17 cellular contexts compared by ENCODE assay signal in the genomic region with DNA sequence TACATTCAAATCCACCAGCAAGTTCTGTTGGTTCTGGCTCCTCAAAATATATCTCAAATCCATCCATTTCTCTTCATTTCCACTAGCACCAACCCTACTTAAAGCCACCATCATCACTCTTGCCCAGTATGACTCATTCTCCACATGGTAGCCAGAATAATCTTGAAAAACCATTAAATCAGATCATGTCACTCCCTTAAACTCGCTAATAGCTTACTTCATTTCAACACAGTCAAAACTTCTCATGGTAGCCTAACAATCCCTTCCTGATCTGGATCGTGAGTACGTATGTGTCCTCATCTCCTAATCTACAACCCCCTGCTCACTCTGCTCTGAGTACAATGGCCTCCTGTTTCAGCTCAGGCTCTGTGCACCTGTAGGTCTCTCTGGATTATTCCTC. TPM values are rescaled to one million over a fixed set of nuclear protein-coding genes. Genes with fewer than 3 reads are reported as not detected.
A peak's percentile ranks its signal among the peaks of the same experiment; 100 is the strongest.
DNase-seq lines count a peak whose midpoint lies in the region; ATAC-seq, FAIRE-seq and TF ChIP-seq lines count a peak whose summit lies in the region.
"Had no signal": no experiment of that assay in that cellular context is flagged by ENCODE, and none has a peak within 500 bp of the region (broad histone marks: within the 10 kb centered on the region; RNA-seq: fewer than 3 reads in every experiment).

No MANE protein-coding gene starts in this region.

- 97% methylated on average over 3 of the region's 3 CpGs for WGBS in mammary epithelial cell (ENCODE audit: low coverage, missing lambda C conversion rate)
- no CpG with 5 or more reads among the region's 3 CpGs for WGBS in mesendoderm (ENCODE audit: extremely low coverage, insufficient coverage, low lambda C conversion rate)

- no peak overlapping the region for H2BK120ac ChIP-seq in mesendoderm (ENCODE audit: low read depth, low read length)

- no peak overlapping the region for H3K4ac ChIP-seq in mesendoderm (ENCODE audit: low read depth, low read length)

- H3K4me3 ChIP-seq in CD4-positive, CD25-positive, alpha-beta regulatory T cell (ENCODE audit: low read depth, low read length): peak overlapping the region; percentile 60
- no peak overlapping the region for H3K4me3 ChIP-seq in BE2C (ENCODE audit: low read depth, low read length)
- H3K4me3 ChIP-seq in mammary epithelial cell (replicated peaks in 1 of 3; ENCODE audit: insufficient read depth in 1 of 3, low read depth in 2 of 3, low read length in 3 of 3): no peak overlapping the region
- no peak overlapping the region for H3K4me3 ChIP-seq in mesendoderm (ENCODE audit: low read length)

- H3K4me3 Mint-ChIP-seq in CD4-positive, CD25-positive, alpha-beta regulatory T cell: peak overlapping the region; percentile 70 to 95 (median 74)
- H3K4me3 Mint-ChIP-seq in activated naive CD8-positive, alpha-beta T cell treated with anti-CD3 and anti-CD28 coated beads for 36 hours: peak overlapping the region; percentile 3
- peak overlapping the region; percentile 57 for H3K4me3 Mint-ChIP-seq in natural killer cell

- peaks cover 0 to 5% (median 0%) of the 10 kb centered on the region in 7 donors for H3K9me3 Mint-ChIP-seq in CD4-positive, CD25-positive, alpha-beta regulatory T cell
- peaks cover 5% of the 10 kb centered on the region for H3K9me3 Mint-ChIP-seq in activated naive CD8-positive, alpha-beta T cell treated with anti-CD3 and anti-CD28 coated beads for 36 hours
- no peaks in the 10 kb centered on the region for H3K9me3 Mint-ChIP-seq in natural killer cell

- peak overlapping the region; percentile 59 to 90 (median 73) for H3K27ac Mint-ChIP-seq in CD4-positive, CD25-positive, alpha-beta regulatory T cell
- peak overlapping the region; percentile 14 for H3K27ac Mint-ChIP-seq in activated naive CD8-positive, alpha-beta T cell treated with anti-CD3 and anti-CD28 coated beads for 36 hours
- H3K27ac Mint-ChIP-seq in natural killer cell: peak overlapping the region; percentile 74 to 93

- no peak overlapping the region for H3K27ac ChIP-seq in CD4-positive, CD25-positive, alpha-beta regulatory T cell (ENCODE audit: insufficient read depth, low read length, poor library complexity, severe bottlenecking)
- no peak overlapping the region for H3K27ac ChIP-seq in mammary epithelial cell (ENCODE audit: insufficient read depth, low read depth, low read length)
- H3K27ac ChIP-seq in mesendoderm (ENCODE audit: low read depth, low read length): no peak overlapping the region
- H3K27ac ChIP-seq: C4-2B had no signal

- H3K4me2 ChIP-seq in mammary epithelial cell (ENCODE audit: insufficient read depth, low read depth, low read length): no peak overlapping the region
- H3K4me2 ChIP-seq in mesendoderm (ENCODE audit: low read length): no peak overlapping the region

- no peak overlapping the region for H2BK15ac ChIP-seq in mesendoderm (replicated peaks; ENCODE audit: low read depth)

- H3K23ac ChIP-seq in mesendoderm (ENCODE audit: low read length): no peak overlapping the region

- peak; percentile 55 for FAIRE-seq in H54 (lab: Jason Lieb, UNC)
- FAIRE-seq: frontal cortex had no signal

- no peak for ATAC-seq in CD4-positive, CD25-positive, alpha-beta regulatory T cell (ENCODE audit: low read depth in 2 of 2)
- ATAC-seq in natural killer cell: peak in 1 of 3 donors; percentile 46
- ATAC-seq: activated CD4-positive, CD25-positive, alpha-beta regulatory T cell treated with anti-CD3 and anti-CD28 coated beads, Interleukin-2, amount 50 U/mL, for 24 hours; PC-3 had no signal

- no peaks in the 10 kb centered on the region for H4K20me1 ChIP-seq in mammary epithelial cell (ENCODE audit: insufficient read depth, low read length)

- in situ Hi-C loops in mammary epithelial cell (cut with MboI; ENCODE audit: low sequenced_read_pairs in 2 of 2): loop anchor here (25.0 kb wide), 2 partner anchors 276 to 301 kb away; a partner anchor contains a TSS

- peaks cover 99% of the 10 kb centered on the region for H3K79me2 ChIP-seq in mammary epithelial cell (ENCODE audit: insufficient read depth, low read length)
- peaks cover 74% of the 10 kb centered on the region for H3K79me2 ChIP-seq in mesendoderm (ENCODE audit: control insufficient read depth, insufficient read depth, low read length)

- no peaks in the 10 kb centered on the region for H3K9me3 ChIP-seq in CD4-positive, CD25-positive, alpha-beta regulatory T cell (ENCODE audit: control insufficient read depth in 2 of 2, low read length in 2 of 2)
- H3K9me3 ChIP-seq in BE2C (no peaks in the 10 kb centered on the region), mammary epithelial cell (replicated peaks; ENCODE audit: insufficient read depth, low read length) (no peaks in the 10 kb centered on the region)

- TF ChIP-seq CTCF in natural killer cell (IDR thresholded peaks at IDR 0.05) (no peak), BE2C (IDR thresholded peaks at IDR 0.05; ENCODE audit: low read depth, low read length) (no peak), mammary epithelial cell (conservative IDR thresholded peaks at IDR 0.05 in 1 of 2, IDR thresholded peaks at IDR 0.05 in 1 of 2; ENCODE audit: extremely low read depth in 1 of 2, insufficient read depth in 1 of 2, low read depth in 1 of 2, low read length in 2 of 2) (no peak)

- peaks cover 96% of the 10 kb centered on the region for H3K4me1 ChIP-seq in CD4-positive, CD25-positive, alpha-beta regulatory T cell (ENCODE audit: control insufficient read depth, insufficient read depth, low read length, poor library complexity, severe bottlenecking)
- H3K4me1 ChIP-seq in BE2C: peaks cover 11% of the 10 kb centered on the region
- H3K4me1 ChIP-seq in mammary epithelial cell (ENCODE audit: insufficient read depth, low read length): peaks cover 7% of the 10 kb centered on the region
- H3K4me1 ChIP-seq in mesendoderm (ENCODE audit: control insufficient read depth, low read depth, low read length): peaks cover 8% of the 10 kb centered on the region

- no peak for DNase-seq in CD4-positive, CD25-positive, alpha-beta regulatory T cell
- DNase-seq in H54 (ENCODE audit: insufficient read length, low spot score) (no peak), natural killer cell (no peak), BE2C (no peak), mammary epithelial cell (no peak), activated gamma-delta T cell treated with Interleukin-2 at 50 U/mL for 16 hours (no peak), mesendoderm (no peak)
- DNase-seq in activated naive CD8-positive, alpha-beta T cell treated with anti-CD3 and anti-CD28 coated beads for 36 hours: no peak
- DNase-seq: KG1; NCI-H1694; NCI-H510A treated with DMSO at 0.1 percent for 48 hours; PC-3; retina; stimulated activated CD8-positive, alpha-beta memory T cell treated with anti-CD3 and anti-CD28 coated beads, Interleukin-4, amount 100 ng/mL, for 48 hours had no signal

- no peak overlapping the region for H4K8ac ChIP-seq in mesendoderm (ENCODE audit: low read depth, low read length)

- dilution Hi-C loops in mammary epithelial cell (cut with HindIII; ENCODE audit: low sequenced_read_pairs): no loop called here

- H2AK5ac ChIP-seq in mesendoderm (ENCODE audit: low read length): no peak overlapping the region

- H2BK5ac ChIP-seq in mesendoderm (ENCODE audit: low read length): no peak overlapping the region

- no peaks in the 10 kb centered on the region for H3K27me3 ChIP-seq in CD4-positive, CD25-positive, alpha-beta regulatory T cell (ENCODE audit: control insufficient read depth, insufficient read depth, low read length)
- H3K27me3 ChIP-seq in BE2C (no peaks in the 10 kb centered on the region), mammary epithelial cell (ENCODE audit: insufficient read depth, low read length) (no peaks in the 10 kb centered on the region), mesendoderm (ENCODE audit: insufficient read depth, low read length, poor library complexity) (no peaks in the 10 kb centered on the region)

- H3K56ac ChIP-seq in mesendoderm (ENCODE audit: low read length): no peak overlapping the region

- H4K5ac ChIP-seq in mesendoderm (ENCODE audit: low read length): no peak overlapping the region

- no peaks in the 10 kb centered on the region for H3K27me3 Mint-ChIP-seq in CD4-positive, CD25-positive, alpha-beta regulatory T cell
- H3K27me3 Mint-ChIP-seq in activated naive CD8-positive, alpha-beta T cell treated with anti-CD3 and anti-CD28 coated beads for 36 hours: no peaks in the 10 kb centered on the region
- H3K27me3 Mint-ChIP-seq in natural killer cell (ENCODE audit: low read depth in 2 of 2): no peaks in the 10 kb centered on the region

- peaks cover 36% of the 10 kb centered on the region for H3K36me3 Mint-ChIP-seq in CD4-positive, CD25-positive, alpha-beta regulatory T cell
- peaks cover 54% of the 10 kb centered on the region for H3K36me3 Mint-ChIP-seq in activated naive CD8-positive, alpha-beta T cell treated with anti-CD3 and anti-CD28 coated beads for 36 hours
- no peaks in the 10 kb centered on the region for H3K36me3 Mint-ChIP-seq in natural killer cell

- peaks cover 3% of the 10 kb centered on the region for H3K36me3 ChIP-seq in CD4-positive, CD25-positive, alpha-beta regulatory T cell (ENCODE audit: control insufficient read depth, insufficient read depth, low read length)
- H3K36me3 ChIP-seq in BE2C (no peaks in the 10 kb centered on the region), mammary epithelial cell (ENCODE audit: insufficient read depth, low read length) (no peaks in the 10 kb centered on the region), mesendoderm (ENCODE audit: control insufficient read depth, insufficient read depth, low read length) (no peaks in the 10 kb centered on the region)

- no TSS peak for BruUV-seq in mammary epithelial cell (replicated peaks; lab: Mats Ljungman, UMichigan)

- H3K18ac ChIP-seq in mesendoderm (ENCODE audit: low read length): no peak overlapping the region

- H3K79me1 ChIP-seq in mesendoderm (ENCODE audit: low read length): peaks cover 15% of the 10 kb centered on the region

- intact Hi-C loops in natural killer cell (cut with micrococcal nuclease) (no loop called here), mammary epithelial cell (cut with micrococcal nuclease) (no loop called here)

- H2AFZ ChIP-seq in mammary epithelial cell (ENCODE audit: low read depth, low read length): no peak overlapping the region

- CTCF ChIA-PET in mammary epithelial cell (lab: Charles Lee; ENCODE audit: low non-redundant PET): no interaction called here

- no peak for TF ChIP-seq POLR2A in H54 (IDR thresholded peaks at IDR 0.05; ENCODE audit: low read depth, low read length)

- peaks cover 61 to 97% (median 87%) of the 10 kb centered on the region in 4 donors for H3K4me1 Mint-ChIP-seq in CD4-positive, CD25-positive, alpha-beta regulatory T cell
- H3K4me1 Mint-ChIP-seq in activated naive CD8-positive, alpha-beta T cell treated with anti-CD3 and anti-CD28 coated beads for 36 hours: peaks cover 87% of the 10 kb centered on the region
- H3K4me1 Mint-ChIP-seq in natural killer cell: peaks cover 78 to 79% of the 10 kb centered on the region in 2 donors

- H3K9ac ChIP-seq in mammary epithelial cell (ENCODE audit: insufficient read depth, low read length): no peak overlapping the region
- H3K9ac ChIP-seq in mesendoderm (ENCODE audit: low read length): no peak overlapping the region

RNA-seq across cellular contexts. Expression of a gene that starts 8.7 kb away (rescaled TPM):
- total RNA-seq in CD4-positive, CD25-positive, alpha-beta regulatory T cell: 218 TPM
- polyA plus RNA-seq in CD4-positive, CD25-positive, alpha-beta regulatory T cell: 10 to 100 TPM; 46.6 to 64.4 (median 56.8) TPM
- total RNA-seq in activated naive CD8-positive, alpha-beta T cell treated with anti-CD3 and anti-CD28 coated beads for 36 hours: 10 to 100 TPM; 32.1 to 33.1 TPM
- 100 to 1,000 TPM; 155 to 178 (median 161) TPM for total RNA-seq in natural killer cell
- polyA plus RNA-seq in BE2C (2012; ENCODE audit: insufficient read depth, insufficient read length, low read depth): 43.5 TPM
- 10 to 100 TPM; 22.9 to 24.5 TPM for total RNA-seq in mammary epithelial cell
- 16.3 TPM for polyA plus RNA-seq in mammary epithelial cell
- 33.0 TPM for polyA minus RNA-seq in mammary epithelial cell
- 24.6 TPM for polyA plus RNA-seq in mesendoderm (2013, experiment 1 of 2)
- polyA plus RNA-seq in mesendoderm (2013, experiment 2 of 2): 23.4 TPM

Comparison
In these comparisons a context has a peak if more than half of its experiments do, and no peak if none do; other contexts are left out.
1. H3K27ac Mint-ChIP-seq: peak in every context shown above with its lines; median percentile 84 in natural killer cell; 73 in CD4-positive, CD25-positive, alpha-beta regulatory T cell; 14 in activated naive CD8-positive, alpha-beta T cell treated with anti-CD3 and anti-CD28 coated beads for 36 hours.
2. H3K4me3 Mint-ChIP-seq: peak in every context shown above with its lines; median percentile 74 in CD4-positive, CD25-positive, alpha-beta regulatory T cell; 57 in natural killer cell; 3 in activated naive CD8-positive, alpha-beta T cell treated with anti-CD3 and anti-CD28 coated beads for 36 hours.